Comparison of ENCODE assay signal across 8 cellular contexts in the genomic region with DNA sequence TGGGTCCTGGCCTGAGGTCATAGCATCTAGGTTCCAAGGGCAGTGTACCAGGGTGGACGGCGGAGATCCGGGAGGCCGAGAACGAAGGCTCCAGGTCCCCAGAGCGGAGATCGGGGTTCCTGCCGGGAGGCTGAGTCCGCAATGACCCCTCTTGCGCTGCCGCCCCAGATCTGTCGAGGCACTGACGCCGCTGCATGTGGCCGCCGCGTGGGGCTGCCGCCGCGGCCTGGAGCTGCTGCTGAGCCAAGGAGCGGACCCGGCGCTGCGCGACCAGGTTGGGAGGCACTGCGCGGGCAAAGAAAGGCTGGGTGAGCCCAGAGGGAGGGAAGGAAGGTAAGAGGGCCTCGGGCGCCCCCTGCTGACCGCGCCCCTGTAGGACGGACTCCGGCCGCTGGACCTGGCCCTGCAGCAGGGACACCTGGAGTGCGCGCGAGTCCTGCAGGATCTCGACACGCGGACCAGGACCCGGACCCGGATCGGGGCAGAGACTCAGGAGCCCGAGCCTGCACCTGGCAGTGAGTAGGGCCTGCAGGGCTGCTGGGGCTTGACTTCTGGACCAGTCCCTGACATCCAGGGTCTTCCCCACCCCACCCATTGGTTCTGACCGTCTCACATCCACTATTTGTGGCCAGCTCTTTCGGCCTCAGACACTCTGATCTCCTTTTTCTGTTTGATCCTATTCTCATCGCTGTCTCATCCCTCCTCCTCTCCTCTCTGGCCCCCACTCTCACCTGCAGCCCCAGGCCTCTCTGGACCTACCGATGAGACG. TPM values are rescaled to one million over a fixed set of nuclear protein-coding genes. Genes with fewer than 3 reads are reported as not detected.
DNase-seq lines count a peak whose midpoint lies in the region; ATAC-seq and TF ChIP-seq lines count a peak whose summit lies in the region.

No MANE protein-coding gene starts in this region.

- no TSS peak for BruUV-seq in Calu3 (replicated peaks; lab: Mats Ljungman, UMichigan)

- H3K27ac ChIP-seq in right atrium auricular region (no peak overlapping the region), rectal smooth muscle tissue (ENCODE audit: low read depth, low read length) (no peak overlapping the region), vagina (no peak overlapping the region)

- peak; percentile 73 for ATAC-seq in GM21737 (IDR thresholded peaks at IDR 0.05; ENCODE audit: unreplicated experiment)

- H3K27me3 Mint-ChIP-seq in Calu3 (ENCODE audit: unreplicated experiment): no peaks in the 10 kb centered on the region

- H3K4me3 Mint-ChIP-seq in Calu3 (ENCODE audit: low read depth, unreplicated experiment): peak overlapping the region; percentile 44

- TF ChIP-seq POLR2A in vagina (IDR thresholded peaks at IDR 0.05): no peak

- peaks cover 11% of the 10 kb centered on the region for H3K36me3 ChIP-seq in right atrium auricular region
- H3K36me3 ChIP-seq in rectal smooth muscle tissue (ENCODE audit: control insufficient read depth, insufficient read depth, low read length): no peaks in the 10 kb centered on the region
- peaks cover 0 to under 1% of the 10 kb centered on the region in 2 donors for H3K36me3 ChIP-seq in vagina

- H3K9me3 Mint-ChIP-seq in Calu3 (ENCODE audit: low read depth, unreplicated experiment): no peaks in the 10 kb centered on the region

- H3K9me3 ChIP-seq in right atrium auricular region (no peaks in the 10 kb centered on the region), vagina (no peaks in the 10 kb centered on the region)

- peaks cover 6 to 8% of the 10 kb centered on the region in 2 donors for H3K27me3 ChIP-seq in right atrium auricular region
- H3K27me3 ChIP-seq in rectal smooth muscle tissue (ENCODE audit: control insufficient read depth, insufficient read depth, low read length): peaks cover 9% of the 10 kb centered on the region
- no peaks in the 10 kb centered on the region for H3K27me3 ChIP-seq in vagina

- peaks cover 1% of the 10 kb centered on the region for H3K36me3 Mint-ChIP-seq in Calu3 (ENCODE audit: insufficient read depth, unreplicated experiment)

- CTCF ChIA-PET in Calu3 (lab: Charles Lee): interaction anchor here (1.0 kb wide), 1 partner anchor 20 kb away, joined by 3 read pairs; a partner anchor contains a TSS

- intact Hi-C loops in Calu3 (cut with micrococcal nuclease; ENCODE audit: unreplicated experiment) (loop anchor here (5.0 to 10.0 kb wide), 2 partner anchors 75 to 218 kb away; no protein-coding TSS in a partner anchor), vagina (cut with DNase I) (loop anchor here (5.0 kb wide), 1 partner anchor 215 kb away; no protein-coding TSS in a partner anchor)

- DNase-seq in Calu3 (peak; percentile 86), NCI-H1048 (lab: John Stamatoyannopoulos, UW) (peak; percentile 52), SW 1271 (lab: John Stamatoyannopoulos, UW) (peak; percentile 67 to 74), right atrium auricular region (ENCODE audit: low spot score) (peak; percentile 76), vagina (ENCODE audit: extremely low spot score in 2 of 2) (no peak)
- peak; percentile 57 for DNase-seq in activated naive CD8-positive, alpha-beta T cell treated with anti-CD3 and anti-CD28 coated beads, Interleukin-2, amount 50 U/mL, for 16 hours (ENCODE audit: low read depth, low spot score)

- no peaks in the 10 kb centered on the region for H3K4me1 Mint-ChIP-seq in Calu3 (ENCODE audit: low read depth, unreplicated experiment)

- peak; percentile 78 for TF ChIP-seq CTCF in Calu3 (IDR thresholded peaks at IDR 0.05; ENCODE audit: unreplicated experiment)
- TF ChIP-seq CTCF in right atrium auricular region (IDR thresholded peaks at IDR 0.05): peak; percentile 89 to 96
- peak; percentile 76 to 92 (median 91) for TF ChIP-seq CTCF in vagina (IDR thresholded peaks at IDR 0.05)

- H3K4me3 ChIP-seq in right atrium auricular region (peak overlapping the region in 1 of 2 donors; percentile 44), rectal smooth muscle tissue (ENCODE audit: low read length) (peak overlapping the region; percentile 65), vagina (peak overlapping the region; percentile 27 to 32)

- H3K9ac ChIP-seq in rectal smooth muscle tissue (ENCODE audit: low read length): no peak overlapping the region

- no peak overlapping the region for H3K27ac Mint-ChIP-seq in Calu3 (ENCODE audit: unreplicated experiment)

- H3K4me1 ChIP-seq in right atrium auricular region (peaks cover 0 to 17% of the 10 kb centered on the region in 2 donors), rectal smooth muscle tissue (ENCODE audit: control insufficient read depth, insufficient read depth, low read length) (no peaks in the 10 kb centered on the region), vagina (peaks cover 16% of the 10 kb centered on the region)

RNA-seq across cellular contexts. Expression of a gene that starts 1.0 kb away (rescaled TPM):
- total RNA-seq in Calu3 (2022): 0.32 and 0.66 TPM in 2 replicates
- under 1 TPM in 1 of 2 donors, not detected in 1; 0.51 TPM for total RNA-seq in right atrium auricular region
- total RNA-seq in vagina: 2.9 TPM

RNA-seq across cellular contexts. Expression of a gene that starts 15.4 kb away (rescaled TPM):
- 72.9 and 75.2 TPM in 2 replicates for total RNA-seq in Calu3 (2022)
- 10 to 100 TPM; 67.9 to 71.7 TPM for total RNA-seq in right atrium auricular region
- 59.7 TPM for total RNA-seq in vagina

RNA-seq across cellular contexts. Expression of a gene that starts 18.1 kb away (rescaled TPM):
- 0.10 and 0.26 TPM in 2 replicates for total RNA-seq in Calu3 (2022)
- total RNA-seq in right atrium auricular region: 1 to 10 TPM; 4.3 to 6.6 TPM
- 20.4 TPM for total RNA-seq in vagina

RNA-seq across cellular contexts. Expression of a gene that starts 20.6 kb away (rescaled TPM):
- total RNA-seq in Calu3 (2022) (6.0 and 6.2 TPM in 2 replicates), right atrium auricular region (10 to 100 TPM; 11.8 to 15.8 TPM), vagina (10.8 TPM)

RNA-seq across cellular contexts. Expression of a gene that starts 23.0 kb away (rescaled TPM):
- total RNA-seq in Calu3 (2022): 37.9 and 38.4 TPM in 2 replicates
- 100 to 1,000 TPM; 203 to 254 TPM for total RNA-seq in right atrium auricular region
- 176 TPM for total RNA-seq in vagina

Comparison
In these comparisons a context has a peak if more than half of its experiments do, and no peak if none do; other contexts are left out.
1. DNase-seq: peak in Calu3 (single experiment), NCI-H1048 (single experiment), SW 1271 (2 of 2), activated naive CD8-positive, alpha-beta T cell treated with anti-CD3 and anti-CD28 coated beads, Interleukin-2, amount 50 U/mL, for 16 hours (single experiment) and right atrium auricular region (single experiment); none in vagina (0 of 2).
2. Peak in every context shown above with its lines, with median percentiles within 50 percentile points of each other: CTCF ChIP-seq.